ENCODE assay signal across 6 cellular contexts in genomic region chr2:113774616-113775015, GRCh38. TPM values are rescaled to one million over a fixed set of nuclear protein-coding genes. Genes with fewer than 3 reads are reported as not detected.
DNase-seq lines count a peak whose midpoint lies in the region; ATAC-seq, FAIRE-seq and TF ChIP-seq lines count a peak whose summit lies in the region.
"Not testable (repeated sequence)": the region's sequence is repeated elsewhere in the genome, so short reads cannot be mapped to it uniquely, and the experiment has no call there.

No MANE protein-coding gene starts in this region.

- not testable (repeated sequence) for BruUV-seq in K562 (replicated peaks; lab: Mats Ljungman, UMichigan); MCF 10A (replicated peaks; lab: Mats Ljungman, UMichigan); HepG2 (replicated peaks; lab: Mats Ljungman, UMichigan)

- ATAC-seq in K562, HepG2: not testable (repeated sequence)
- peak; percentile 15 for ATAC-seq in mucosa of descending colon

- intact Hi-C loops in K562 (cut with micrococcal nuclease); MCF 10A (cut with micrococcal nuclease); HepG2 (cut with micrococcal nuclease; ENCODE audit: unreplicated experiment); mucosa of descending colon (cut with DNase I, micrococcal nuclease): not testable (repeated sequence)

- WGBS in K562 (ENCODE audit: insufficient coverage, low coverage, missing lambda C conversion rate), result 41% methylated on average over 6 of the region's 6 CpGs
- WGBS in HepG2 (ENCODE audit: low lambda C conversion rate), result 34% methylated on average over 6 of the region's 6 CpGs

- not testable (repeated sequence) for H3K9me1 ChIP-seq in K562 (ENCODE audit: control insufficient read depth, insufficient read depth, low read length)

- FAIRE-seq in K562 (lab: Jason Lieb, UNC); HepG2 (lab: Jason Lieb, UNC): not testable (repeated sequence)

- not testable (repeated sequence) for TF ChIP-seq POLR2A in K562 (conservative IDR thresholded peaks at IDR 0.05); HepG2 (IDR thresholded peaks at IDR 0.05; ENCODE audit: insufficient read depth in 1 of 2, low read depth in 2 of 2, low read length in 2 of 2)

- H3K36me3 ChIP-seq in K562 (ENCODE audit: control insufficient read depth, insufficient read depth, low read length); HepG2 (replicated peaks in 1 of 2; ENCODE audit: control insufficient read depth in 1 of 2, insufficient read depth in 2 of 2, low read length in 2 of 2); mucosa of descending colon (ENCODE audit: low read depth): not testable (repeated sequence)

- H3K79me2 ChIP-seq in K562 (ENCODE audit: control insufficient read depth, insufficient read depth, low read length); HepG2 (ENCODE audit: insufficient read depth, low read length): not testable (repeated sequence)

- not testable (repeated sequence) for H3K9me3 Mint-ChIP-seq in MCF 10A (ENCODE audit: unreplicated experiment)

- H3K4me2 ChIP-seq in K562 (ENCODE audit: insufficient read depth, low read length); HepG2 (ENCODE audit: low read depth, low read length): not testable (repeated sequence)

- H3K9ac ChIP-seq in K562 (ENCODE audit: insufficient read depth in 1 of 2, low read depth in 2 of 2, low read length in 2 of 2); HepG2 (ENCODE audit: insufficient read depth, low read depth, low read length): not testable (repeated sequence)

- TF ChIP-seq CTCF in K562 (IDR thresholded peaks at IDR 0.05 in 2 of 3, conservative IDR thresholded peaks at IDR 0.05 in 1 of 3; ENCODE audit: insufficient read depth in 2 of 3, low read depth in 1 of 3, low read length in 3 of 3); MCF 10A (IDR thresholded peaks at IDR 0.05; ENCODE audit: unreplicated experiment); HepG2 (CRISPR knock-in tag; IDR thresholded peaks at IDR 0.05); mucosa of descending colon (IDR thresholded peaks at IDR 0.05): not testable (repeated sequence)

- in situ Hi-C loops in K562 (cut with MboI), result not testable (repeated sequence)
- in situ Hi-C loops in HepG2 (cut with HindIII; ENCODE audit: extremely low pct_ligation_motif_present, low pct_unique_long_range_greater_than_20kb), result loop anchor here (25.0 kb wide), 1 partner anchor 788 kb away; no protein-coding TSS in a partner anchor

- not testable (repeated sequence) for H3K4me3 ChIP-seq in K562; HepG2 (replicated peaks in 1 of 3; ENCODE audit: insufficient read depth in 1 of 3, low read depth in 2 of 3, low read length in 3 of 3); mucosa of descending colon

- H3K4me3 Mint-ChIP-seq in MCF 10A (ENCODE audit: unreplicated experiment), result not testable (repeated sequence)

- not testable (repeated sequence) for H3K36me3 Mint-ChIP-seq in MCF 10A (ENCODE audit: insufficient read depth, unreplicated experiment)

- POLR2A ChIA-PET in K562 (lab: Yijun Ruan, JAX) (interaction anchor here (1.4 kb wide), 1 partner anchor 18 kb away, joined by 4 read pairs; the partner anchor contains the start of gene SLC35F5), MCF 10A (lab: Yijun Ruan, JAX) (interaction anchor here (1.1 kb wide), 1 partner anchor 18 kb away, joined by 3 read pairs; the partner anchor contains the start of gene SLC35F5), HepG2 (lab: Yijun Ruan, JAX) (interaction anchor here (1.1 kb wide), 1 partner anchor 18 kb away, joined by 5 read pairs; the partner anchor contains the start of gene SLC35F5)

- TF ChIP-seq RAD21 in K562 (CRISPR knock-in tag; conservative IDR thresholded peaks at IDR 0.05 in 1 of 2, IDR thresholded peaks at IDR 0.05 in 1 of 2); HepG2 (CRISPR knock-in tag; IDR thresholded peaks at IDR 0.05): not testable (repeated sequence)

- H4K20me1 ChIP-seq in K562 (replicated peaks; ENCODE audit: control insufficient read depth, insufficient read depth, low read length); HepG2 (ENCODE audit: insufficient read depth, low read length): not testable (repeated sequence)

- CTCF ChIA-PET in K562 (lab: Yijun Ruan, JAX; ENCODE audit: low intra/inter-chr PET ratio); HepG2 (lab: Yijun Ruan, JAX; ENCODE audit: low intra/inter-chr PET ratio, low total read pairs): not testable (repeated sequence)
- CTCF ChIA-PET in MCF 10A (lab: Yijun Ruan, JAX), result interaction anchor here (0.6 kb wide), 1 partner anchor 179 kb away, joined by 4 read pairs; no protein-coding TSS in a partner anchor

- not testable (repeated sequence) for H3K4me1 Mint-ChIP-seq in MCF 10A (ENCODE audit: insufficient read depth, unreplicated experiment)

- not testable (repeated sequence) for H3K27me3 ChIP-seq in K562 (ENCODE audit: control insufficient read depth in 2 of 2, insufficient read depth in 2 of 2, low read length in 2 of 2); HepG2 (ENCODE audit: control insufficient read depth in 1 of 2, insufficient read depth in 2 of 2, low read length in 2 of 2)

- H3K4me1 ChIP-seq in K562 (replicated peaks in 1 of 2; ENCODE audit: control insufficient read depth in 2 of 2, insufficient read depth in 2 of 2, low read length in 2 of 2); mucosa of descending colon (ENCODE audit: low read depth): not testable (repeated sequence)
- peaks cover 11% of the 10 kb centered on the region for H3K4me1 ChIP-seq in HepG2 (ENCODE audit: insufficient read depth, low read length)

- DNase-seq in DMS53 (lab: John Stamatoyannopoulos, UW), result peak; percentile 59
- DNase-seq in DMS53 treated with DMSO at 0.1 percent for 48 hours (lab: John Stamatoyannopoulos, UW; ENCODE audit: unreplicated experiment), result peak; percentile 40
- not testable (repeated sequence) for DNase-seq in K562 (ENCODE audit: extremely low read depth in 1 of 4, low spot score in 3 of 4); MCF 10A (ENCODE audit: unreplicated experiment); HepG2 (ENCODE audit: low spot score); mucosa of descending colon

- not testable (repeated sequence) for H3K9me3 ChIP-seq in K562 (replicated peaks; ENCODE audit: control insufficient read depth, insufficient read depth, low read depth, low read length); HepG2 (ENCODE audit: low read length); mucosa of descending colon

- not testable (repeated sequence) for H3K27me3 Mint-ChIP-seq in MCF 10A (ENCODE audit: insufficient read depth, unreplicated experiment)

- peak overlapping the region; percentile 20 for H3K27ac Mint-ChIP-seq in MCF 10A (ENCODE audit: low read depth, unreplicated experiment)

- not testable (repeated sequence) for H3K27ac ChIP-seq in K562 (ENCODE audit: extremely low read depth, low read depth, low read length); HepG2 (ENCODE audit: extremely low read length, insufficient read depth, low read length)

- H2AFZ ChIP-seq in K562 (ENCODE audit: low read depth, low read length), result 0 out of 2 replicates have a peak overlapping the region, but pooled peaks have one; percentile 12
- not testable (repeated sequence) for H2AFZ ChIP-seq in HepG2 (ENCODE audit: low read length)

- TF ChIP-seq EP300 in K562 (IDR thresholded peaks at IDR 0.05; ENCODE audit: low read length); HepG2 (IDR thresholded peaks at IDR 0.05; ENCODE audit: low read depth in 2 of 2, low read length in 2 of 2); HepG2 (CRISPR knock-in tag; IDR thresholded peaks at IDR 0.05; ENCODE audit: borderline replicate concordance): not testable (repeated sequence)

RNA-seq across cellular contexts. Expression of gene SLC35F5, which starts 18.2 kb away (rescaled TPM):
- total RNA-seq in K562 (2011; cell fraction: chromatin; rRNA removed; ENCODE audit: low replicate concordance), result 83.3 and 173 TPM in 2 replicates
- 52.5 and 55.1 TPM in 2 replicates for total RNA-seq in K562 (2011; cell fraction: nucleolus; rRNA removed)
- 101 and 197 TPM in 2 replicates for total RNA-seq in K562 (2011; cell fraction: nucleoplasm; rRNA removed)
- total RNA-seq in K562 (2014; rRNA removed), result 26.4 and 27.6 TPM in 2 replicates
- total RNA-seq in K562 (2014; rRNA removed; fragmentation: Illumina TruSeq; extraction: Trizol), result 46.4 and 52.4 TPM in 2 replicates
- 44.9 and 45.5 TPM in 2 replicates for total RNA-seq in K562 (2015; rRNA removed; fragmentation: Illumina TruSeq; extraction: Trizol)
- total RNA-seq in K562 (2021), result 32.3 and 32.9 TPM in 2 replicates
- polyA plus RNA-seq in K562 (2011; rRNA removed), result 36.8 and 50.7 TPM in 2 replicates
- polyA plus RNA-seq in K562 (2011; cell fraction: cytosol; rRNA removed), result 13.2 and 19.2 TPM in 2 replicates
- polyA plus RNA-seq in K562 (2011; cell fraction: nucleus; rRNA removed), result 27.4 and 38.1 TPM in 2 replicates
- polyA plus RNA-seq in K562 (2012), result 13.1 and 14.0 TPM in 2 replicates
- polyA plus RNA-seq in K562 (2014; fragmentation: Illumina TruSeq; extraction: Trizol), result 28.6 and 30.5 TPM in 2 replicates
- 1 to 10 TPM; 4.9 to 7.4 TPM for polyA plus RNA-seq in K562 (2014; fragmentation: Nextera tagmentation; extraction: Ambion mirVana)
- 21.3 and 22.7 TPM in 2 replicates for polyA plus RNA-seq in K562 (2014; rRNA removed)
- 77.0 and 85.0 TPM in 2 replicates for polyA minus RNA-seq in K562 (2011; rRNA and poly(A)+ RNA removed)
- polyA minus RNA-seq in K562 (2011; cell fraction: cytosol; rRNA and poly(A)+ RNA removed), result 31.1 and 45.5 TPM in 2 replicates
- polyA minus RNA-seq in K562 (2011; cell fraction: nucleus; rRNA and poly(A)+ RNA removed), result 59.1 and 92.5 TPM in 2 replicates
- total RNA-seq in MCF 10A (2022), result 52.7 and 64.9 TPM in 2 replicates
- 121 and 174 TPM in 2 replicates for total RNA-seq in HepG2 (2016; rRNA removed; fragmentation: Illumina TruSeq; extraction: Trizol)
- total RNA-seq in HepG2 (2016; cell fraction: cytosol; rRNA removed; fragmentation: Illumina TruSeq; extraction: Trizol; ENCODE audit: low read depth), result 40.5 and 41.4 TPM in 2 replicates
- 122 and 176 TPM in 2 replicates for total RNA-seq in HepG2 (2016; cell fraction: insoluble cytoplasmic fraction; rRNA removed; fragmentation: Illumina TruSeq; extraction: Trizol)
- 98.6 and 102 TPM in 2 replicates for total RNA-seq in HepG2 (2016; cell fraction: membrane; rRNA removed; fragmentation: Illumina TruSeq; extraction: Trizol)
- total RNA-seq in HepG2 (2016; cell fraction: nucleus; rRNA removed; fragmentation: Illumina TruSeq; extraction: Trizol), result 219 and 225 TPM in 2 replicates
- 122 and 139 TPM in 2 replicates for polyA plus RNA-seq in HepG2 (2011; rRNA removed)
- polyA plus RNA-seq in HepG2 (2011; cell fraction: cytosol; rRNA removed), result 38.4 and 82.6 TPM in 2 replicates
- polyA plus RNA-seq in HepG2 (2011; cell fraction: nucleus; rRNA removed), result 55.3 and 71.4 TPM in 2 replicates
- 80.5 and 107 TPM in 2 replicates for polyA plus RNA-seq in HepG2 (2012)
- polyA plus RNA-seq in HepG2 (2016; cell fraction: cytosol; fragmentation: Illumina TruSeq; extraction: Trizol; ENCODE audit: low read depth), result 26.2 and 34.6 TPM in 2 replicates
- polyA plus RNA-seq in HepG2 (2016; cell fraction: insoluble cytoplasmic fraction; fragmentation: Illumina TruSeq; extraction: Trizol; ENCODE audit: low read depth), result 84.8 and 91.3 TPM in 2 replicates
- polyA plus RNA-seq in HepG2 (2016; cell fraction: membrane; fragmentation: Illumina TruSeq; extraction: Trizol; ENCODE audit: low read depth), result 61.9 and 66.5 TPM in 2 replicates
- 169 and 172 TPM in 2 replicates for polyA plus RNA-seq in HepG2 (2016; cell fraction: nucleus; fragmentation: Illumina TruSeq; extraction: Trizol; ENCODE audit: insufficient read depth, low read depth)
- 38.8 and 135 TPM in 2 replicates for polyA minus RNA-seq in HepG2 (2011; rRNA and poly(A)+ RNA removed; ENCODE audit: low replicate concordance)
- 123 and 165 TPM in 2 replicates for polyA minus RNA-seq in HepG2 (2011; cell fraction: cytosol; rRNA and poly(A)+ RNA removed)
- polyA minus RNA-seq in HepG2 (2011; cell fraction: nucleus; rRNA and poly(A)+ RNA removed), result 338 and 403 TPM in 2 replicates
- total RNA-seq in mucosa of descending colon, result 100 to 1,000 TPM in 2 of 3 donors, 10 to 100 TPM in 1; 78.8 to 132 (median 125) TPM
